ENCODE assay signal across 11 cellular contexts in genomic region chr4:84451546-84451945, GRCh38. TPM values are rescaled to one million over a fixed set of nuclear protein-coding genes. Genes with fewer than 3 reads are reported as not detected.
DNase-seq lines count a peak whose midpoint lies in the region; TF ChIP-seq lines count a peak whose summit lies in the region.
"Had no signal": no experiment of that assay in that cellular context is flagged by ENCODE, and none has a peak within 500 bp of the region (broad histone marks: within the 10 kb centered on the region; RNA-seq: fewer than 3 reads in every experiment).

No MANE protein-coding gene starts in this region.

- H3K4me3 ChIP-seq in astrocyte of the cerebellum (ENCODE audit: low read depth, low read length) = no peak overlapping the region
- H3K4me3 ChIP-seq: sigmoid colon had no signal

- in situ Hi-C loops in astrocyte of the cerebellum (cut with HindIII; ENCODE audit: low sequenced_read_pairs) = no loop called here

- DNase-seq in D341Med (ENCODE audit: low spot score) (peak; percentile 23), HT-29 (ENCODE audit: low spot score) (peak; percentile 20), astrocyte of the cerebellum (ENCODE audit: low read depth) (no peak), left kidney (ENCODE audit: low read depth, low spot score) (peak; percentile 15), NCI-H446 treated with DMSO at 0.1 percent for 48 hours (lab: John Stamatoyannopoulos, UW) (no peak), NCI-H187 treated with DMSO at 0.1 percent for 48 hours (lab: John Stamatoyannopoulos, UW) (no peak), HUDEP-2 (lab: John Stamatoyannopoulos, UW; ENCODE audit: unreplicated experiment in 76 of 76) (no peak)
- no peak for DNase-seq in activated effector memory CD4-positive, alpha-beta T cell treated with anti-CD3 and anti-CD28 coated beads, Interleukin-2, amount 50 U/mL, for 16 hours
- DNase-seq: NCI-H1092; sigmoid colon; stimulated activated naive CD8-positive, alpha-beta T cell treated with anti-CD3 and anti-CD28 coated beads, Interleukin-15, amount 100 ng/mL, for 72 hours had no signal

- peak; percentile 49 for TF ChIP-seq CTCF in astrocyte of the cerebellum (IDR thresholded peaks at IDR 0.05; ENCODE audit: low read depth, low read length, missing control alignments)

RNA-seq across cellular contexts. Expression of gene NKX6-1, which starts 47.5 kb away (rescaled TPM):
- not detected in 2 replicates for total RNA-seq in HT-29 (2014; rRNA removed; shearing (Covaris generic))
- total RNA-seq: sigmoid colon had no signal

Comparison
In these comparisons a context has a peak if more than half of its experiments do, and no peak if none do; other contexts are left out.
1. DNase-seq: peak in D341Med (single experiment), HT-29 (single experiment) and left kidney (single experiment); none in astrocyte of the cerebellum (single experiment), NCI-H446 treated with DMSO at 0.1 percent for 48 hours (single experiment), activated effector memory CD4-positive, alpha-beta T cell treated with anti-CD3 and anti-CD28 coated beads, Interleukin-2, amount 50 U/mL, for 16 hours (single experiment), NCI-H187 treated with DMSO at 0.1 percent for 48 hours (single experiment) and HUDEP-2 (0 of 76).